ENCODE assay signal across 8 cellular contexts in the genomic region with DNA sequence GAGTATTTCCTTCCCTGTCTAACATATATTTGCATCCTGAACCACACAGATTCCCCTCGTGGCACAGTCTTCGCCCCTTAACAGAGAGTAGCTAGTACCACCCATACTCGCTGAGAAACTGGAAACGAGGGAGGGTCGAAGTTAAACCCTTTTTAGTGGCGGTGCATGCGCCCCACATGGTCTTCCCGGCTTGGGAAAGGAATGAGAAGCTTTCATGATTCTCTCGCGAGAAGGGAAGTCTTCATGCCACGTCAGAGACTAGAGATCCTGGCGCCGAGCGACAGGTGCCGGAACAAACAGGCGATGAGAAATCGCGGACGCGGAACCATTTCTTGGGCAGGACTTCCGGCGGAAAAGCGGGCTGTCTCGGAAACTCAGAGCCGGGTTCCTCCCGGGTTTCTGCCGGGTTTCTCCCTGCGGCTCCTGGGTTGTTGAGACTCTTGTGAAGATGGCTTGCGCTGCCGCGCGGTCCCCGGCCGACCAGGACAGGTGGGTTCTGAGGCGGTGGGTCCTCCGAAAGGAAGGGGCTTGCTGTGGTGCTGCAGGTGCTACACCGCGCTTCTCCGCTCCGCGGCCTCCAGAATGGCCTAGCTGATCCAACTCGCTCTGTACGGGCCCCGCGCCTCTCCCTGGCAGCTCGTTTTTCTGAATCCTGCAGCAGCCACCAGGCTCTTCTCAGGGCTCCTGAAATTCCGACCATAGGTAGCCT. TPM values are rescaled to one million over a fixed set of nuclear protein-coding genes. Genes with fewer than 3 reads are reported as not detected.
DNase-seq lines count a peak whose midpoint lies in the region; ATAC-seq, FAIRE-seq and TF ChIP-seq lines count a peak whose summit lies in the region.

Gene SRP19 (plus strand): TSS at position 359 of the 709 bp plus-strand sequence. CDS start 90 bp downstream, at position 449.

- H3K36me3 Mint-ChIP-seq in T-cell (peaks cover 20% of the 10 kb centered on the region), type B pancreatic cell (peaks cover 7% of the 10 kb centered on the region)

- H3K27ac Mint-ChIP-seq in T-cell (peak within 1 kb of the TSS; percentile 96 to 97), type B pancreatic cell (peak within 1 kb of the TSS; percentile 97)

- CTCF ChIA-PET in T-cell (lab: Charles Lee), result interaction anchor here (0.6 to 1.8 kb wide), 6 partner anchors 13 to 685 kb away, joined by 3 to 15 read pairs (median 5); partner anchors contain the start of gene REEP5 (in 1 of the 2)

- peak; percentile 86 for FAIRE-seq in GM12891 (lab: Jason Lieb, UNC)

- peaks cover 32 to 37% (median 36%) of the 10 kb centered on the region in 3 donors for H3K4me1 Mint-ChIP-seq in T-cell
- H3K4me1 Mint-ChIP-seq in type B pancreatic cell (ENCODE audit: unreplicated experiment), result peaks cover 22% of the 10 kb centered on the region

- H3K27ac ChIP-seq in adipose tissue (ENCODE audit: low read depth, low read length) (no peak within 1 kb of the TSS), heart left ventricle (peak within 1 kb of the TSS; percentile 63 to 89 (median 82))

- POLR2A ChIA-PET in T-cell (lab: Charles Lee), result interaction anchor here (0.5 to 1.1 kb wide), 8 partner anchors 9 to 1722 kb away, joined by 3 to 10 read pairs (median 4); no protein-coding TSS in a partner anchor

- no peaks in the 10 kb centered on the region for H3K27me3 ChIP-seq in heart left ventricle

- no peaks in the 10 kb centered on the region for H3K9me3 ChIP-seq in heart left ventricle

- H3K36me3 ChIP-seq in heart left ventricle, result peaks cover 0 to 36% (median 32%) of the 10 kb centered on the region in 9 donors

- DNase-seq in GM12891 (ENCODE audit: insufficient read length, low spot score) (peak; percentile 81), NCI-H1436 treated with DMSO at 0.1 percent for 48 hours (lab: John Stamatoyannopoulos, UW) (peak; percentile 76), T-cell (peak; percentile 78 to 94 (median 88)), heart left ventricle (peak; percentile 95 to 97 (median 96)), pons (ENCODE audit: low spot score) (peak; percentile 98), type B pancreatic cell (ENCODE audit: extremely low spot score, unreplicated experiment) (peak; percentile 91)

- H3K4me1 ChIP-seq in heart left ventricle, result peaks cover 0 to 35% (median 26%) of the 10 kb centered on the region in 12 donors

- H3K27me3 Mint-ChIP-seq in T-cell (peaks cover 6 to 10% of the 10 kb centered on the region in 2 donors), type B pancreatic cell (peaks cover 11% of the 10 kb centered on the region)

- 1% methylated on average over 47 of the region's 47 CpGs for WGBS in adipose tissue, 3 donors
- 1 to 3% (median 2%) methylated on average over 34 to 47 of the region's 47 CpGs for WGBS in heart left ventricle, 4 donors

- peak within 1 kb of the TSS; percentile 71 to 98 (median 84) for H3K4me3 ChIP-seq in heart left ventricle

- H3K9me3 Mint-ChIP-seq in T-cell (no peaks in the 10 kb centered on the region), type B pancreatic cell (peaks cover 4% of the 10 kb centered on the region)

- intact Hi-C loops in heart left ventricle (cut with DNase I), result loop anchor here in 8 of 10 donors (2.0 to 10.0 kb wide), 5 partner anchors 54 to 116 kb away; partner anchors contain the start of genes REEP5 (in 6 of the 8) and DCP2 (in 2 of the 8)

- ATAC-seq in HG02840 (IDR thresholded peaks at IDR 0.05; ENCODE audit: low FRiP score, unreplicated experiment), result peak; percentile 97
- ATAC-seq in T-cell (replicated peaks in 1 of 4), result peak; percentile 95 to 98 (median 97)
- peak; percentile 95 to 98 (median 96) for ATAC-seq in heart left ventricle

- TF ChIP-seq POLR2A in GM12891 (IDR thresholded peaks at IDR 0.05; ENCODE audit: low read depth, low read length) (peak; percentile 82), heart left ventricle (IDR thresholded peaks at IDR 0.05) (peak in 1 of 2 donors; percentile 78)

- TF ChIP-seq CTCF in heart left ventricle (IDR thresholded peaks at IDR 0.05) (no peak), type B pancreatic cell (conservative IDR thresholded peaks at IDR 0.05) (peak; percentile 19)

- H3K4me3 Mint-ChIP-seq in T-cell (peak within 1 kb of the TSS; percentile 95 to 98 (median 97)), type B pancreatic cell (peak within 1 kb of the TSS; percentile 97)

TF ChIP-seq in GM12891, 5 proteins besides CTCF, POLR2A, EP300 and RAD21:
- no peak for TF ChIP-seq PAX5 (IDR thresholded peaks at IDR 0.05; ENCODE audit: insufficient read depth, low read length, severe bottlenecking)
- peak; percentile 6; the same call in 1 of the 2 replicates for TF ChIP-seq POU2F2 (IDR thresholded peaks at IDR 0.05; ENCODE audit: low read depth, low read length)
- peak; percentile 78; the same call in 1 of the 2 replicates for TF ChIP-seq POLR2AphosphoS5 (IDR thresholded peaks at IDR 0.05; ENCODE audit: low read depth, low read length)
- peak; percentile 25; the same call in 1 of the 2 replicates for TF ChIP-seq SPI1 (IDR thresholded peaks at IDR 0.05; ENCODE audit: low read depth, low read length)
- TF ChIP-seq TAF1 (IDR thresholded peaks at IDR 0.05; ENCODE audit: low read depth, low read length), result peak; percentile 66

RNA-seq across cellular contexts. Expression of gene SRP19, which starts in this region (rescaled TPM):
- polyA plus RNA-seq in GM12891 (2012; ENCODE audit: low read depth, missing spikeins), result 72.7 TPM
- total RNA-seq in T-cell (10 to 100 TPM; 34.6 to 44.9 (median 40.4) TPM), heart left ventricle (10 to 100 TPM; 23.6 to 45.7 (median 28.2) TPM), type B pancreatic cell (ENCODE audit: low replicate concordance) (45.4 and 57.5 TPM in 2 replicates)
- polyA plus RNA-seq in adipose tissue (10 to 100 TPM; 48.4 to 78.8 (median 71.6) TPM), heart left ventricle (10 to 100 TPM; 54.3 to 81.7 TPM)
